Comparison of ENCODE assay signal across 1 cellular context in genomic region chr20:4038047-4038459, GRCh38.
TF ChIP-seq lines count a peak whose summit lies in the region.

No MANE protein-coding gene starts in this region.

TF ChIP-seq in GM12878, 131 proteins besides CTCF, POLR2A, EP300 and RAD21 (continued from another document):
- TF ChIP-seq, protein P1, sequence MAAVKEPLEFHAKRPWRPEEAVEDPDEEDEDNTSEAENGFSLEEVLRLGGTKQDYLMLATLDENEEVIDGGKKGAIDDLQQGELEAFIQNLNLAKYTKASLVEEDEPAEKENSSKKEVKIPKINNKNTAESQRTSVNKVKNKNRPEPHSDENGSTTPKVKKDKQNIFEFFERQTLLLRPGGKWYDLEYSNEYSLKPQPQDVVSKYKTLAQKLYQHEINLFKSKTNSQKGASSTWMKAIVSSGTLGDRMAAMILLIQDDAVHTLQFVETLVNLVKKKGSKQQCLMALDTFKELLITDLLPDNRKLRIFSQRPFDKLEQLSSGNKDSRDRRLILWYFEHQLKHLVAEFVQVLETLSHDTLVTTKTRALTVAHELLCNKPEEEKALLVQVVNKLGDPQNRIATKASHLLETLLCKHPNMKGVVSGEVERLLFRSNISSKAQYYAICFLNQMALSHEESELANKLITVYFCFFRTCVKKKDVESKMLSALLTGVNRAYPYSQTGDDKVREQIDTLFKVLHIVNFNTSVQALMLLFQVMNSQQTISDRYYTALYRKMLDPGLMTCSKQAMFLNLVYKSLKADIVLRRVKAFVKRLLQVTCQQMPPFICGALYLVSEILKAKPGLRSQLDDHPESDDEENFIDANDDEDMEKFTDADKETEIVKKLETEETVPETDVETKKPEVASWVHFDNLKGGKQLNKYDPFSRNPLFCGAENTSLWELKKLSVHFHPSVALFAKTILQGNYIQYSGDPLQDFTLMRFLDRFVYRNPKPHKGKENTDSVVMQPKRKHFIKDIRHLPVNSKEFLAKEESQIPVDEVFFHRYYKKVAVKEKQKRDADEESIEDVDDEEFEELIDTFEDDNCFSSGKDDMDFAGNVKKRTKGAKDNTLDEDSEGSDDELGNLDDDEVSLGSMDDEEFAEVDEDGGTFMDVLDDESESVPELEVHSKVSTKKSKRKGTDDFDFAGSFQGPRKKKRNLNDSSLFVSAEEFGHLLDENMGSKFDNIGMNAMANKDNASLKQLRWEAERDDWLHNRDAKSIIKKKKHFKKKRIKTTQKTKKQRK (IDR thresholded peaks at IDR 0.05; ENCODE audit: low read depth, low read length): no peak
